ENCODE assay signal across 8 cellular contexts in the genomic region with DNA sequence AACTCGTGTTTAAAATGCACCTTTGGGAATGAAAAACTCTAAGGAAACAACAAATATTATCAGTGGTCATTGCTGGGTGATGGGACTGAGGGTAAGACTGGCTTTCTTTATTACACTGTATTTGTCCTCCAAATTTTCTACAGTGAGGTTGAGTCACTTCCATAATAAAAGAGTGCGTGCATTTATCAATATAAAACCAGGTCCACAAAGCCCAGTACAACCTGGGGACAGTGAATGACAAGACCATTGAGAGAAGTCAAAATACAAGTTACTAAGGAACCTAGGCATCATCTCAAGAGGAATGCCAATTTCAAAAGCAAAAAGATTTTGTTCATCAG.
DNase-seq lines count a peak whose midpoint lies in the region; ATAC-seq, FAIRE-seq and TF ChIP-seq lines count a peak whose summit lies in the region.

No MANE protein-coding gene starts in this region.

- no peaks in the 10 kb centered on the region for H3K9me2 ChIP-seq in OCI-LY7 (ENCODE audit: insufficient read depth, low read length)

- peaks cover 0 to 6% (median 0%) of the 10 kb centered on the region in 4 donors for H3K27me3 ChIP-seq in esophagus squamous epithelium
- H3K27me3 ChIP-seq in psoas muscle (ENCODE audit: insufficient read depth in 3 of 3, low read length in 2 of 3) = peaks cover 0 to 6% (median 0%) of the 10 kb centered on the region in 3 donors

- H3K9me3 ChIP-seq in OCI-LY7 (ENCODE audit: low read length) (no peaks in the 10 kb centered on the region), esophagus squamous epithelium (no peaks in the 10 kb centered on the region), psoas muscle (no peaks in the 10 kb centered on the region), kidney (ENCODE audit: control insufficient read depth in 1 of 2, low read length in 2 of 2) (no peaks in the 10 kb centered on the region)

- H4K20me1 ChIP-seq in OCI-LY7 (ENCODE audit: insufficient read depth, low read length) = no peaks in the 10 kb centered on the region

- intact Hi-C loops in OCI-LY7 (cut with micrococcal nuclease; ENCODE audit: unreplicated experiment) (loop anchor here (2.0 to 10.0 kb wide), 4 partner anchors 399 to 1566 kb away; no protein-coding TSS in a partner anchor), esophagus squamous epithelium (cut with DNase I) (no loop called here), psoas muscle (cut with DNase I) (no loop called here), kidney (cut with DNase I) (no loop called here)

- peak overlapping the region; percentile 63; the same call in 1 of the 2 replicates for H2AFZ ChIP-seq in OCI-LY7 (ENCODE audit: low read length)

- H3K36me3 ChIP-seq in OCI-LY7 (ENCODE audit: insufficient read depth, low read length) (no peaks in the 10 kb centered on the region), esophagus squamous epithelium (no peaks in the 10 kb centered on the region), psoas muscle (ENCODE audit: insufficient read depth in 1 of 2, low read depth in 1 of 2) (no peaks in the 10 kb centered on the region), kidney (ENCODE audit: control insufficient read depth in 1 of 2, insufficient read depth in 2 of 2, low read length in 2 of 2) (no peaks in the 10 kb centered on the region)

- TF ChIP-seq POLR2A in esophagus squamous epithelium (IDR thresholded peaks at IDR 0.05) = no peak

- BruUV-seq in OCI-LY7 (replicated peaks; lab: Mats Ljungman, UMichigan) = no TSS peak

- H3K27ac ChIP-seq in OCI-LY7 (ENCODE audit: low read depth, low read length, poor library complexity, severe bottlenecking) (peak overlapping the region; percentile 78), esophagus squamous epithelium (peak overlapping the region in 2 of 4 donors; percentile 85 to 87), psoas muscle (no peak overlapping the region), kidney (ENCODE audit: low read depth in 2 of 2, low read length in 2 of 2) (no peak overlapping the region)

- 0 to 7% methylated on average over 2 of the region's 2 CpGs for WGBS in esophagus squamous epithelium, 2 donors
- WGBS in psoas muscle, 3 donors = 6 to 11% (median 9%) methylated on average over 2 of the region's 2 CpGs

- TF ChIP-seq CTCF in OCI-LY7 (conservative IDR thresholded peaks at IDR 0.05; ENCODE audit: low read length) = no peak
- TF ChIP-seq CTCF in esophagus squamous epithelium (IDR thresholded peaks at IDR 0.05) = no peak
- TF ChIP-seq CTCF in psoas muscle (IDR thresholded peaks at IDR 0.05) = no peak
- no peak for TF ChIP-seq CTCF in kidney (IDR thresholded peaks at IDR 0.05; ENCODE audit: borderline replicate concordance, extremely low read depth, insufficient read depth)

- peak overlapping the region; percentile 77 for H3K4me2 ChIP-seq in OCI-LY7 (ENCODE audit: low read length)

- H3K79me2 ChIP-seq in OCI-LY7 (ENCODE audit: insufficient read depth, low read depth, low read length) = no peaks in the 10 kb centered on the region

- CTCF ChIA-PET in OCI-LY7 (lab: Charles Lee; ENCODE audit: unreplicated experiment) = interaction anchor here (1.0 kb wide), 1 partner anchor 620 kb away, joined by 3 read pairs; no protein-coding TSS in a partner anchor

- FAIRE-seq in kidney (lab: Jason Lieb, UNC) = no peak

- DNase-seq in OCI-LY7 (ENCODE audit: low spot score) = no peak
- no peak for DNase-seq in esophagus squamous epithelium (lab: John Stamatoyannopoulos, UW)
- no peak for DNase-seq in psoas muscle
- no peak for DNase-seq in RKO (ENCODE audit: low spot score)
- no peak for DNase-seq in activated gamma-delta T cell treated with Interleukin-2 at 50 U/mL for 16 hours
- DNase-seq in NAMALWA (ENCODE audit: low spot score) = no peak
- no peak for DNase-seq in kidney

- peak; percentile 7 for ATAC-seq in GM21515 (IDR thresholded peaks at IDR 0.05; ENCODE audit: unreplicated experiment)
- peak in 2 of 4 donors; percentile 7 to 37 for ATAC-seq in psoas muscle

- POLR2A ChIA-PET in OCI-LY7 (lab: Charles Lee) = interaction anchor here (0.6 to 0.8 kb wide), 4 partner anchors 10 to 804 kb away, joined by 5 to 9 read pairs (median 6); no protein-coding TSS in a partner anchor

- H3K9ac ChIP-seq in kidney (ENCODE audit: low read length in 2 of 2) = no peak overlapping the region

- H3K4me1 ChIP-seq in OCI-LY7 (ENCODE audit: insufficient read depth, low read length, poor library complexity, severe bottlenecking) = peaks cover 13% of the 10 kb centered on the region
- H3K4me1 ChIP-seq in esophagus squamous epithelium = peaks cover 0 to 10% (median 0%) of the 10 kb centered on the region in 3 donors
- H3K4me1 ChIP-seq in psoas muscle = no peaks in the 10 kb centered on the region
- peaks cover 0 to 2% of the 10 kb centered on the region in 2 donors for H3K4me1 ChIP-seq in kidney (ENCODE audit: control insufficient read depth in 1 of 2, insufficient read depth in 1 of 2, low read depth in 1 of 2, low read length in 2 of 2)

- peak overlapping the region; percentile 68 for H3K4me3 ChIP-seq in OCI-LY7 (ENCODE audit: low read depth, low read length, poor library complexity, severe bottlenecking)
- peak overlapping the region in 3 of 4 donors; percentile 51 to 74 (median 53) for H3K4me3 ChIP-seq in esophagus squamous epithelium
- H3K4me3 ChIP-seq in psoas muscle = peak overlapping the region; percentile 86
- H3K4me3 ChIP-seq in kidney (ENCODE audit: low read length in 2 of 2) = peak overlapping the region in 1 of 2 donors; percentile 76
